1 cellular context compared by ENCODE assay signal in genomic region chr16:89873822-89874689, GRCh38.
A peak's percentile ranks its signal among the peaks of the same experiment; 100 is the strongest.
TF ChIP-seq lines count a peak whose summit lies in the region.

No MANE protein-coding gene starts in this region.

TF ChIP-seq in SK-N-SH, 30 proteins besides CTCF, POLR2A, EP300 and RAD21 (continued from another document):
- TF ChIP-seq MAX (IDR thresholded peaks at IDR 0.05; ENCODE audit: low read depth): peak; percentile 95; the same call in 1 of the 2 replicates
- peak; percentile 92 for TF ChIP-seq MXI1 (IDR thresholded peaks at IDR 0.05; ENCODE audit: low read depth, low read length)
- no peak for TF ChIP-seq ELF1 (IDR thresholded peaks at IDR 0.05)
- no peak for TF ChIP-seq POLR2AphosphoS5 (IDR thresholded peaks at IDR 0.05; ENCODE audit: low read depth, low read length)
- peak; percentile 53 for TF ChIP-seq CHD2 (IDR thresholded peaks at IDR 0.05; ENCODE audit: low read length, partially characterized antibody)
- TF ChIP-seq IRF3 (IDR thresholded peaks at IDR 0.05; ENCODE audit: low read depth, low read length): no peak
- no peak for TF ChIP-seq ZBTB33 (IDR thresholded peaks at IDR 0.05; ENCODE audit: borderline replicate concordance, low read depth)
- no peak for TF ChIP-seq SIN3A (IDR thresholded peaks at IDR 0.05; ENCODE audit: borderline replicate concordance, low read depth, low read length)
- no peak for TF ChIP-seq NRF1 (IDR thresholded peaks at IDR 0.05; ENCODE audit: low read depth, low read length)
- no peak for TF ChIP-seq FOXM1 (IDR thresholded peaks at IDR 0.05; ENCODE audit: low read depth)
- TF ChIP-seq GABPA (IDR thresholded peaks at IDR 0.05; ENCODE audit: low read depth): no peak
- no peak for TF ChIP-seq RFX5 (IDR thresholded peaks at IDR 0.05; ENCODE audit: low read length)
- TF ChIP-seq USF2 (IDR thresholded peaks at IDR 0.05; ENCODE audit: borderline replicate concordance, low read depth, low read length): peak; percentile 64; the same call in 1 of the 2 replicates
- TF ChIP-seq PBX3 (IDR thresholded peaks at IDR 0.05): no peak; the same call in 1 of the 2 replicates
